ENCODE assay signal across 8 cellular contexts in the genomic region with DNA sequence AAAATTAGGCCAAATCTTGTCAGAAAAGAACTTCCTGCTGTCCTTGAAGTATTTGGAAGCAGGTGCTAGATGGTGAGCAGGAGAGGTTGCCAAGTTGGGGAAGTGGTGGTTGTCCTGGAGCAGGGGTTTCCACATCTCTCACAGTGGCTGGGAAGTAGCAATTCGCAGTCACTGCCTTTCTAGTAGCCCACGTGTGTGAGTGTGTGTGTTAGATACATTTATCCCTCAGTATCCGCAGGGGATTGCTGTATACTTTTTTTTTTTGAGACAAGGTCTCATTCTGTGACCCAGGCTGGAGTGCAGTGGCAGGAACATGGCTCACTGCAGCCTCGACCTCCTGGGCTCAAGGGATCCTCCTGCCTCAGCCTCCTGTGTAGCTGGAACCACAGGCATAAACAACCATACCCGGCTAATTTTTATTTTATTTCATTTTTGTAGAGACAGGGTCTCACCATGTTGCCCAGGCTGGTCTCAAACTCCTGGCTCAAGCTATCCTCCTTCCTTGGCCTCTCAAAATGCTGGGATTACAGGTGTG. TPM values are rescaled to one million over a fixed set of nuclear protein-coding genes. Genes with fewer than 3 reads are reported as not detected.
DNase-seq lines count a peak whose midpoint lies in the region; ATAC-seq, FAIRE-seq and TF ChIP-seq lines count a peak whose summit lies in the region.

No MANE protein-coding gene starts in this region.

- no peaks in the 10 kb centered on the region for H3K9me3 ChIP-seq in neutrophil

- TF ChIP-seq CTCF in fibroblast of villous mesenchyme (IDR thresholded peaks at IDR 0.05; ENCODE audit: insufficient read depth, low read depth, low read length) (no peak), neutrophil (IDR thresholded peaks at IDR 0.05) (no peak)

- peak overlapping the region; percentile 90 for H3K4me3 ChIP-seq in fibroblast of villous mesenchyme (ENCODE audit: low read depth, low read length)
- peak overlapping the region; percentile 81 to 87 for H3K4me3 ChIP-seq in neutrophil (ENCODE audit: low read depth in 1 of 2, low read length in 1 of 2)

- DNase-seq in EH (ENCODE audit: low read depth), result peak; percentile 37
- peak; percentile 38 for DNase-seq in UCSD-AML1 (lab: John Stamatoyannopoulos, UW; ENCODE audit: unreplicated experiment)
- peak; percentile 21 for DNase-seq in fibroblast of villous mesenchyme (ENCODE audit: low read depth)
- no peak for DNase-seq in HTR-8/SVneo (ENCODE audit: insufficient read length, low spot score)

- peaks cover 2% of the 10 kb centered on the region for H3K36me3 Mint-ChIP-seq in IgD-negative memory B cell

- peaks cover 2% of the 10 kb centered on the region for H3K27me3 Mint-ChIP-seq in IgD-negative memory B cell

- FAIRE-seq in HTR-8/SVneo (lab: Jason Lieb, UNC), result no peak

- no peaks in the 10 kb centered on the region for H3K36me3 ChIP-seq in neutrophil

- H3K27me3 ChIP-seq in neutrophil, result no peaks in the 10 kb centered on the region

- no peaks in the 10 kb centered on the region for H3K9me3 Mint-ChIP-seq in IgD-negative memory B cell

- H3K4me3 Mint-ChIP-seq in IgD-negative memory B cell, result peak overlapping the region; percentile 88 to 99 (median 96)

- peak overlapping the region; percentile 79 for H3K27ac ChIP-seq in neutrophil

- ATAC-seq in HG03135 (IDR thresholded peaks at IDR 0.05; ENCODE audit: unreplicated experiment) (no peak), HG02588 (IDR thresholded peaks at IDR 0.05; ENCODE audit: unreplicated experiment) (no peak)

- H3K4me1 Mint-ChIP-seq in IgD-negative memory B cell, result peaks cover 16 to 21% (median 20%) of the 10 kb centered on the region in 3 donors

- peak overlapping the region; percentile 59 to 93 (median 77) for H3K27ac Mint-ChIP-seq in IgD-negative memory B cell

- H3K4me1 ChIP-seq in neutrophil (ENCODE audit: control insufficient read depth in 1 of 2, insufficient read depth in 1 of 2, low read depth in 1 of 2, low read length in 1 of 2), result peaks cover 22 to 24% of the 10 kb centered on the region in 2 experiments

RNA-seq across cellular contexts. Expression of a gene that starts 0.8 kb away (rescaled TPM):
- polyA plus RNA-seq in IgD-negative memory B cell, result 12.6 TPM
- total RNA-seq in fibroblast of villous mesenchyme, result 7.4 and 7.8 TPM in 2 replicates

RNA-seq across cellular contexts. Expression of a gene that starts 28.8 kb away (rescaled TPM):
- polyA plus RNA-seq in IgD-negative memory B cell, result 0.24 TPM
- 0.43 and 1.6 TPM in 2 replicates for total RNA-seq in fibroblast of villous mesenchyme
